8 cellular contexts compared by ENCODE assay signal in the genomic region with DNA sequence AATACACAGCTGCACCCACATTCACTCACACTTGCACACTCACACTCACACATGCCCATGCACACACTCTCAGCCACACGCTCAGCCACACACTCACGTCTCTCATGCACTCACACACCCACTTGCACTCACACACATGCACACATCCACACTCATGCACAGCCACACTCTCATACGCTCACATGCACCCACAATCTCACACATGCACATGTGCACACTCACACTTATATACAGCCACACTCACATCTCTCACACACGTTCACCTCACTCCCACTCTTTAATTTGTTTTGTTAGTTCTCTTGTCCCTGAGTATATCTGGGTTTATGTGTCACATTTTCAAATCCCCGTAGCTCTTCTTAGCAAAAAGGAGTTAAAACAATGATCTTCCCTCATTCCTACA.
"Had no signal": no experiment of that assay in that cellular context is flagged by ENCODE, and none has a peak within 500 bp of the region (broad histone marks: within the 10 kb centered on the region; RNA-seq: fewer than 3 reads in every experiment).

No MANE protein-coding gene starts in this region.

- H3K4me1 ChIP-seq: HAP-1 had no signal

- DNase-seq: HFFc6, KBM-7 had no signal

- FAIRE-seq: H1, H54 had no signal

- H3K9ac ChIP-seq: KMS-11 had no signal

- H3K27ac ChIP-seq: KMS-11 had no signal

- H2AFZ ChIP-seq: GM23338 had no signal

- H3K4me3 ChIP-seq: GM23338, HAP-1 had no signal

- ATAC-seq: GM23338, HCT116 had no signal

- H3K4me2 ChIP-seq: GM23338, KMS-11 had no signal

- H3K36me3 ChIP-seq: HAP-1 had no signal

- H3K9me3 ChIP-seq: HAP-1 had no signal
